Comparison of ENCODE assay signal across 17 cellular contexts in the genomic region with DNA sequence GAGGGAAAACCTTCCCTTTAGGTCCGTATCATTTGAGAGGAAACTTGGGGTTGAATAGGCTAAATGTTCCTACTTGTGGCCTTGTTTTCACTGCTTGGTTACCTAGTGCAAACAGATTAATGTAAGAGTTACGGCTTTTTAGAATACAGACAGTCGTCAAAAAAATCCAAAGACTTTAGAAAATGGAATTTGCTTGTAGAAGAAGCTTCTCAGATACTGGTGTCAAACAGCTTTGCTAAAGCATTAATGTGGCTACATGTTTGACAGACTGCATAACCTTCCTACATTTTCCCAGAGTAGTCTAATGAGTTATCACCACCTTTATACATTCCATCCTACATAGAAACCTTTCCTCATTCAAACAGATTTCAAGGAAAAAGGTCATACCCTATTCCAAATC.
DNase-seq lines count a peak whose midpoint lies in the region; ATAC-seq and TF ChIP-seq lines count a peak whose summit lies in the region.
"Had no signal": no experiment of that assay in that cellular context is flagged by ENCODE, and none has a peak within 500 bp of the region (broad histone marks: within the 10 kb centered on the region; RNA-seq: fewer than 3 reads in every experiment).

No MANE protein-coding gene starts in this region.

- in situ Hi-C loops in G401 (cut with HindIII; ENCODE audit: low sequenced_read_pairs), result no loop called here

- no peak for TF ChIP-seq POLR2A in heart left ventricle (IDR thresholded peaks at IDR 0.05)

- TF ChIP-seq CTCF in WTC11 (IDR thresholded peaks at IDR 0.05) (no peak), left lung (IDR thresholded peaks at IDR 0.05) (no peak), heart left ventricle (IDR thresholded peaks at IDR 0.05) (no peak)

- POLR2A ChIA-PET in WTC11 (lab: Charles Lee), result no interaction called here

- WGBS in heart left ventricle, 4 donors, result 91 to 96% (median 95%) methylated on average over 3 of the region's 3 CpGs

- H3K27me3 Mint-ChIP-seq in WTC11 (ENCODE audit: low read depth), result no peaks in the 10 kb centered on the region

- H3K4me1 Mint-ChIP-seq in WTC11, result peaks cover 82% of the 10 kb centered on the region

- DNase-seq in G401 (ENCODE audit: low spot score) (peak; percentile 30), WTC11 (ENCODE audit: low spot score) (no peak), left lung (no peak), activated gamma-delta T cell treated with Interleukin-2 at 50 U/mL for 16 hours (no peak), heart left ventricle (no peak)
- DNase-seq: CD4-positive, alpha-beta T cell; KG1; NCI-H1048; NCI-H2081 treated with DMSO at 0.1 percent for 48 hours; NCI-H345; NCI-H526 treated with DMSO at 0.1 percent for 48 hours; Right ventricle myocardium superior had no signal

- intact Hi-C loops in left lung (cut with DNase I) (no loop called here), heart left ventricle (cut with DNase I) (no loop called here)

- ATAC-seq in WTC11 (no peak), left lung (peak; percentile 13), heart left ventricle (no peak), GM18517 (IDR thresholded peaks at IDR 0.05; ENCODE audit: unreplicated experiment) (no peak)
- ATAC-seq: HCT116, HepG2 had no signal

- no peaks in the 10 kb centered on the region for H3K36me3 Mint-ChIP-seq in WTC11

- H3K27me3 ChIP-seq in left lung (no peaks in the 10 kb centered on the region), heart left ventricle (no peaks in the 10 kb centered on the region)

- H3K4me3 ChIP-seq in left lung (no peak overlapping the region), heart left ventricle (no peak overlapping the region)
- H3K4me3 ChIP-seq: SK-N-MC had no signal

- peaks cover 4% of the 10 kb centered on the region; the same call in 1 of the 2 replicates for H3K9me3 Mint-ChIP-seq in WTC11
- H3K9me3 Mint-ChIP-seq: CD4-positive, alpha-beta T cell had no signal

- no peak overlapping the region for H3K4me3 Mint-ChIP-seq in WTC11
- H3K4me3 Mint-ChIP-seq: CD4-positive, alpha-beta T cell had no signal

- 0 out of 2 replicates have a peak overlapping the region, but pooled peaks have one; percentile 63 for H3K27ac Mint-ChIP-seq in WTC11
- H3K27ac Mint-ChIP-seq: CD4-positive, alpha-beta T cell had no signal

- H3K4me1 ChIP-seq in left lung, result peaks cover 0 to 12% of the 10 kb centered on the region in 2 donors
- peaks cover 0 to 46% (median 15%) of the 10 kb centered on the region in 12 donors for H3K4me1 ChIP-seq in heart left ventricle

- H3K36me3 ChIP-seq in left lung (no peaks in the 10 kb centered on the region), heart left ventricle (no peaks in the 10 kb centered on the region)

- H3K27ac ChIP-seq in left lung (no peak overlapping the region), temporal lobe (ENCODE audit: low read depth, low read length) (peak overlapping the region; percentile 98), heart left ventricle (no peak overlapping the region)
- H3K27ac ChIP-seq: SK-N-MC had no signal

- CTCF ChIA-PET in WTC11 (lab: Charles Lee), result interaction anchor here (0.9 kb wide), 1 partner anchor 119 kb away, joined by 3 read pairs; no protein-coding TSS in a partner anchor

- H3K9me3 ChIP-seq in left lung, result no peaks in the 10 kb centered on the region
- no peaks in the 10 kb centered on the region for H3K9me3 ChIP-seq in heart left ventricle

TF ChIP-seq in WTC11, 78 proteins besides CTCF, POLR2A, EP300 and RAD21 (continues in another document):
- TF ChIP-seq JAZF1 (CRISPR knock-in tag; IDR thresholded peaks at IDR 0.05) (no peak), GTF2I (CRISPR knock-in tag; conservative IDR thresholded peaks at IDR 0.05) (no peak), EMX1 (CRISPR knock-in tag; IDR thresholded peaks at IDR 0.05) (no peak), GRHL2 (CRISPR knock-in tag; IDR thresholded peaks at IDR 0.05; ENCODE audit: insufficient replicate concordance, severe bottlenecking) (no peak), NFYB (CRISPR knock-in tag; conservative IDR thresholded peaks at IDR 0.05; ENCODE audit: low read depth) (no peak), TEAD1 (CRISPR knock-in tag; IDR thresholded peaks at IDR 0.05) (no peak), ATF3 (CRISPR knock-in tag; conservative IDR thresholded peaks at IDR 0.05) (no peak), TCF7 (CRISPR knock-in tag; IDR thresholded peaks at IDR 0.05; ENCODE audit: low read depth) (no peak), PRRX2 (CRISPR knock-in tag; IDR thresholded peaks at IDR 0.05) (no peak), GABPB1 (CRISPR knock-in tag; IDR thresholded peaks at IDR 0.05) (no peak), FOXK1 (CRISPR knock-in tag; IDR thresholded peaks at IDR 0.05) (no peak), RELA (CRISPR knock-in tag; IDR thresholded peaks at IDR 0.05; ENCODE audit: borderline replicate concordance) (no peak)
- TF ChIP-seq, protein P1, sequence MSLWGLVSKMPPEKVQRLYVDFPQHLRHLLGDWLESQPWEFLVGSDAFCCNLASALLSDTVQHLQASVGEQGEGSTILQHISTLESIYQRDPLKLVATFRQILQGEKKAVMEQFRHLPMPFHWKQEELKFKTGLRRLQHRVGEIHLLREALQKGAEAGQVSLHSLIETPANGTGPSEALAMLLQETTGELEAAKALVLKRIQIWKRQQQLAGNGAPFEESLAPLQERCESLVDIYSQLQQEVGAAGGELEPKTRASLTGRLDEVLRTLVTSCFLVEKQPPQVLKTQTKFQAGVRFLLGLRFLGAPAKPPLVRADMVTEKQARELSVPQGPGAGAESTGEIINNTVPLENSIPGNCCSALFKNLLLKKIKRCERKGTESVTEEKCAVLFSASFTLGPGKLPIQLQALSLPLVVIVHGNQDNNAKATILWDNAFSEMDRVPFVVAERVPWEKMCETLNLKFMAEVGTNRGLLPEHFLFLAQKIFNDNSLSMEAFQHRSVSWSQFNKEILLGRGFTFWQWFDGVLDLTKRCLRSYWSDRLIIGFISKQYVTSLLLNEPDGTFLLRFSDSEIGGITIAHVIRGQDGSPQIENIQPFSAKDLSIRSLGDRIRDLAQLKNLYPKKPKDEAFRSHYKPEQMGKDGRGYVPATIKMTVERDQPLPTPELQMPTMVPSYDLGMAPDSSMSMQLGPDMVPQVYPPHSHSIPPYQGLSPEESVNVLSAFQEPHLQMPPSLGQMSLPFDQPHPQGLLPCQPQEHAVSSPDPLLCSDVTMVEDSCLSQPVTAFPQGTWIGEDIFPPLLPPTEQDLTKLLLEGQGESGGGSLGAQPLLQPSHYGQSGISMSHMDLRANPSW (CRISPR knock-in tag; conservative IDR thresholded peaks at IDR 0.05; ENCODE audit: low read depth), result no peak
- TF ChIP-seq, protein P2, sequence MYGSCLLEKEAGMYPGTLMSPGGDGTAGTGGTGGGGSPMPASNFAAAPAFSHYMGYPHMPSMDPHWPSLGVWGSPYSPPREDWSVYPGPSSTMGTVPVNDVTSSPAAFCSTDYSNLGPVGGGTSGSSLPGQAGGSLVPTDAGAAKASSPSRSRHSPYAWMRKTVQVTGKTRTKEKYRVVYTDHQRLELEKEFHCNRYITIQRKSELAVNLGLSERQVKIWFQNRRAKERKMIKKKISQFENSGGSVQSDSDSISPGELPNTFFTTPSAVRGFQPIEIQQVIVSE (CRISPR knock-in tag; IDR thresholded peaks at IDR 0.05; ENCODE audit: borderline replicate concordance), result no peak
- TF ChIP-seq, protein P3, sequence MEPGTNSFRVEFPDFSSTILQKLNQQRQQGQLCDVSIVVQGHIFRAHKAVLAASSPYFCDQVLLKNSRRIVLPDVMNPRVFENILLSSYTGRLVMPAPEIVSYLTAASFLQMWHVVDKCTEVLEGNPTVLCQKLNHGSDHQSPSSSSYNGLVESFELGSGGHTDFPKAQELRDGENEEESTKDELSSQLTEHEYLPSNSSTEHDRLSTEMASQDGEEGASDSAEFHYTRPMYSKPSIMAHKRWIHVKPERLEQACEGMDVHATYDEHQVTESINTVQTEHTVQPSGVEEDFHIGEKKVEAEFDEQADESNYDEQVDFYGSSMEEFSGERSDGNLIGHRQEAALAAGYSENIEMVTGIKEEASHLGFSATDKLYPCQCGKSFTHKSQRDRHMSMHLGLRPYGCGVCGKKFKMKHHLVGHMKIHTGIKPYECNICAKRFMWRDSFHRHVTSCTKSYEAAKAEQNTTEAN (CRISPR knock-in tag; IDR thresholded peaks at IDR 0.05), result no peak
- TF ChIP-seq, protein P4, sequence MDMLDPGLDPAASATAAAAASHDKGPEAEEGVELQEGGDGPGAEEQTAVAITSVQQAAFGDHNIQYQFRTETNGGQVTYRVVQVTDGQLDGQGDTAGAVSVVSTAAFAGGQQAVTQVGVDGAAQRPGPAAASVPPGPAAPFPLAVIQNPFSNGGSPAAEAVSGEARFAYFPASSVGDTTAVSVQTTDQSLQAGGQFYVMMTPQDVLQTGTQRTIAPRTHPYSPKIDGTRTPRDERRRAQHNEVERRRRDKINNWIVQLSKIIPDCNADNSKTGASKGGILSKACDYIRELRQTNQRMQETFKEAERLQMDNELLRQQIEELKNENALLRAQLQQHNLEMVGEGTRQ (CRISPR knock-in tag; IDR thresholded peaks at IDR 0.05), result no peak
